8 cellular contexts compared by ENCODE assay signal in genomic region chr14:35046751-35047536, GRCh38. TPM values are rescaled to one million over a fixed set of nuclear protein-coding genes. Genes with fewer than 3 reads are reported as not detected.
DNase-seq lines count a peak whose midpoint lies in the region; ATAC-seq and TF ChIP-seq lines count a peak whose summit lies in the region.

No MANE protein-coding gene starts in this region.

- H3K27me3 ChIP-seq in DND-41 (ENCODE audit: insufficient read depth, low read length, poor library complexity) (no peaks in the 10 kb centered on the region), PC-9 (ENCODE audit: insufficient read depth, low read depth) (no peaks in the 10 kb centered on the region), left lung (no peaks in the 10 kb centered on the region)

- H3K27ac ChIP-seq in DND-41 (ENCODE audit: low read length), result peak overlapping the region; percentile 65
- peak overlapping the region; percentile 75 for H3K27ac ChIP-seq in PC-9
- peak overlapping the region; percentile 97 to 98 for H3K27ac ChIP-seq in left lung
- H3K27ac ChIP-seq in substantia nigra (ENCODE audit: low read depth, low read length, poor library complexity, severe bottlenecking), result peak overlapping the region; percentile 93

- no peaks in the 10 kb centered on the region for H4K20me1 ChIP-seq in DND-41 (ENCODE audit: insufficient read depth, low read length)
- no peaks in the 10 kb centered on the region for H4K20me1 ChIP-seq in PC-9 (ENCODE audit: insufficient read depth)

- no peaks in the 10 kb centered on the region for H3K9me2 ChIP-seq in PC-9 (ENCODE audit: insufficient read depth)

- BruUV-seq in PC-9 (replicated peaks; lab: Mats Ljungman, UMichigan), result TSS peak; percentile 59

- H3K9me3 ChIP-seq in DND-41 (ENCODE audit: insufficient read depth, low read length, severe bottlenecking) (no peaks in the 10 kb centered on the region), PC-9 (ENCODE audit: insufficient read depth, low read depth) (no peaks in the 10 kb centered on the region), left lung (no peaks in the 10 kb centered on the region)

- ATAC-seq in DND-41 (ENCODE audit: insufficient read depth, low read depth) (peak; percentile 37), GM19351 (IDR thresholded peaks at IDR 0.05; ENCODE audit: unreplicated experiment) (peak; percentile 41), HG03442 (IDR thresholded peaks at IDR 0.05; ENCODE audit: unreplicated experiment) (peak; percentile 10), left lung (peak; percentile 58)

- peak overlapping the region; percentile 79 to 81 for H3K4me3 ChIP-seq in DND-41 (ENCODE audit: low read depth in 1 of 2, low read length in 2 of 2)
- peak overlapping the region; percentile 87 for H3K4me3 ChIP-seq in PC-9
- H3K4me3 ChIP-seq in cardiac fibroblast (replicated peaks in 1 of 2; ENCODE audit: low read depth in 2 of 2, low read length in 2 of 2), result peak overlapping the region; percentile 69 to 87
- peak overlapping the region; percentile 72 to 77 for H3K4me3 ChIP-seq in left lung

- H3K4me2 ChIP-seq in DND-41 (ENCODE audit: insufficient read depth, low read length) (peak overlapping the region; percentile 95), PC-9 (peak overlapping the region; percentile 97)

- H3K36me3 ChIP-seq in DND-41 (ENCODE audit: insufficient read depth, low read length) (no peaks in the 10 kb centered on the region; the same call in 1 of the 2 replicates), PC-9 (ENCODE audit: low read depth) (no peaks in the 10 kb centered on the region), left lung (peaks cover 0 to 18% of the 10 kb centered on the region in 2 donors)

- intact Hi-C loops in PC-9 (cut with micrococcal nuclease; ENCODE audit: unreplicated experiment), result loop anchor here (5.0 kb wide), 4 partner anchors 245 to 780 kb away; partner anchors contain the start of genes BRMS1L and PSMA6
- intact Hi-C loops in left lung (cut with DNase I), result no loop called here

- POLR2A ChIA-PET in PC-9 (lab: Charles Lee; ENCODE audit: unreplicated experiment), result interaction anchor here (0.6 kb wide), 2 partner anchors 14 to 64 kb away, joined by 11 to 23 read pairs; no protein-coding TSS in a partner anchor

- peak; percentile 48 for DNase-seq in DND-41
- DNase-seq in PC-9, result peak in 1 of 2 experiments; percentile 36
- peak in 1 of 2 donors; percentile 13 for DNase-seq in cardiac fibroblast (ENCODE audit: low read depth in 2 of 2)
- DNase-seq in left lung, result peak in 1 of 2 donors; percentile 63
- DNase-seq in substantia nigra (lab: John Stamatoyannopoulos, UW), result peak in 28 of 49 donors; percentile 21 to 78 (median 57)
- no peak for DNase-seq in EL

- peaks cover 16% of the 10 kb centered on the region for H3F3A ChIP-seq in PC-9 (ENCODE audit: insufficient read depth, low read depth)

- TF ChIP-seq CTCF in DND-41 (IDR thresholded peaks at IDR 0.05; ENCODE audit: borderline replicate concordance, extremely low read depth, low read length, poor library complexity, severe bottlenecking) (no peak), PC-9 (conservative IDR thresholded peaks at IDR 0.05) (no peak), cardiac fibroblast (IDR thresholded peaks at IDR 0.05; ENCODE audit: low read depth, low read length) (no peak), left lung (IDR thresholded peaks at IDR 0.05) (no peak)

- peak overlapping the region; percentile 78 for H3K9ac ChIP-seq in DND-41 (ENCODE audit: low read depth, low read length)

- H3K79me2 ChIP-seq in DND-41 (ENCODE audit: insufficient read depth, low read length) (peaks cover 5% of the 10 kb centered on the region), PC-9 (ENCODE audit: low read depth) (peaks cover 20% of the 10 kb centered on the region)

- H3K4me1 ChIP-seq in DND-41 (ENCODE audit: insufficient read depth, low read length) (peaks cover 26% of the 10 kb centered on the region), PC-9 (replicated peaks; ENCODE audit: insufficient read depth) (peaks cover 23% of the 10 kb centered on the region), left lung (peaks cover 22 to 52% of the 10 kb centered on the region in 2 donors)

- CTCF ChIA-PET in PC-9 (lab: Charles Lee), result no interaction called here

- H2AFZ ChIP-seq in DND-41 (ENCODE audit: low read depth, low read length) (peak overlapping the region; percentile 78), PC-9 (peak overlapping the region; percentile 91)

RNA-seq across cellular contexts. Expression of gene FAM177A1, which starts 0.9 kb away (rescaled TPM):
- total RNA-seq in PC-9 (2021) (31.6 and 34.4 TPM in 2 replicates), left lung (100 to 1,000 TPM; 100 to 141 TPM)
